In the genomic region with DNA sequence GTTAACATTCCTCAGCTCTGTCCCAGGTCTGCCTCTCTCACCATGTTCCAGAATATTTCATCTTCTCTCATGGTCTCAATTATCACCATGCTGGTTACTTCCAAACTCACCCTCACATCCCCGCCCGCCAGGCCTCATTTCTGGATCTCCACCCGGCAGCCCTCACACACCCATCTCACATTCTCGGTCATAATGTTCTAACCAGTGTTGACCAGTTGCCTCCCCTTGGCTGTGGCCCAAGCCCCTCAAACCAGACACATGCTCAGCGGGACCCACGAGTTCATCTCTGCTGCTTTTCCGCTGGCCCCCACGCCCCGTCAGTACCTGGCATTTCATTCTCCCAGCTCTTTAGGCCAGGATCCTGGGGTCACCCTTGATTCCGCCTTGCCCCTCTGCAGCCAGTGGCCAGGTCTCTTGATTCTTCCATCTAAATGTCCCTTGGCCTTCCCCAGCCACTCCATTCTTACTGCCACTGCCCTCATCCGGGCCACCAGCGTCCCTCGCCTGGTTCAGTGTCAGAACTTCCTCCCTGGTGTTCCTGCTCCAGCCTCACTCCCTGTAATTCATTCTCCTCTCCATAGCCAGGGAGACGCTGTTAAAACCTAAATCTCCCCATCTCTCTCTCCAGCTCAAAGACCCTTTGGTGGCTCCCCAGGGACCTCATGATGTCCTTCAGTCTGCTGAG, we compare ENCODE assay signal across 21 cellular contexts.
A peak's percentile ranks its signal among the peaks of the same experiment; 100 is the strongest.
DNase-seq lines count a peak whose midpoint lies in the region; ATAC-seq and TF ChIP-seq lines count a peak whose summit lies in the region.
"Had no signal": no experiment of that assay in that cellular context is flagged by ENCODE, and none has a peak within 500 bp of the region (broad histone marks: within the 10 kb centered on the region; RNA-seq: fewer than 3 reads in every experiment).

No MANE protein-coding gene starts in this region.

- no peak for ATAC-seq in stimulated activated effector memory CD8-positive, alpha-beta T cell treated with anti-CD3 and anti-CD28 coated beads, Interleukin-12 subunit alpha, Interleukin-12 subunit beta, amount 100 ng/mL, for 72 hours
- no peak for ATAC-seq in GM21737 (IDR thresholded peaks at IDR 0.05; ENCODE audit: unreplicated experiment)
- no peak for ATAC-seq in HG02610 (IDR thresholded peaks at IDR 0.05; ENCODE audit: unreplicated experiment)
- ATAC-seq: left colon, psoas muscle had no signal

- H3K27ac ChIP-seq in KOPT-K1 (ENCODE audit: low read depth, low read length, poor library complexity, severe bottlenecking) = peak overlapping the region; percentile 88
- H3K27ac ChIP-seq: neural progenitor cell, PC-9, psoas muscle, WERI-Rb-1 had no signal

- DNase-seq in T-helper 2 cell treated with Interferon-gamma antibody and Interleukin-4, amounts not matched to agents 5 μg/mL and 100 μg/mL, for 36 hours (ENCODE audit: low spot score) = no peak
- no peak for DNase-seq in T-helper 2 cell
- DNase-seq in lower leg skin (ENCODE audit: low spot score in 2 of 2) = peak; percentile 75 to 94
- no peak for DNase-seq in stimulated activated effector memory CD8-positive, alpha-beta T cell treated with anti-CD3 and anti-CD28 coated beads, Interleukin-12 subunit alpha, Interleukin-12 subunit beta, amount 100 ng/mL, for 72 hours (ENCODE audit: low spot score in 2 of 2)
- no peak for DNase-seq in stimulated activated CD4-positive, alpha-beta T cell treated with anti-CD3 and anti-CD28 coated beads, Interleukin-15, amount 100 ng/mL, for 24 hours
- DNase-seq: 8988T; activated CD4-positive, alpha-beta T cell treated with anti-CD3 and anti-CD28 coated beads, Interleukin-2, amount 50 U/mL, for 48 hours; activated T-cell treated with anti-CD3 and anti-CD28 coated beads, Interleukin-2, amount 50 U/mL, for 1 hour; left colon; NCI-H1694; NCI-H2227 treated with DMSO at 0.1 percent for 48 hours; PC-9; psoas muscle; WERI-Rb-1 had no signal

- 76 to 79% methylated on average over 14 of the region's 14 CpGs for WGBS in lower leg skin, 2 donors

- no peaks in the 10 kb centered on the region for H3K9me3 Mint-ChIP-seq in T-helper 2 cell treated with Interferon-gamma antibody and Interleukin-4, amounts not matched to agents 5 μg/mL and 100 μg/mL, for 36 hours
- H3K9me3 Mint-ChIP-seq in stimulated activated effector memory CD8-positive, alpha-beta T cell treated with anti-CD3 and anti-CD28 coated beads, Interleukin-12 subunit alpha, Interleukin-12 subunit beta, amount 100 ng/mL, for 72 hours = no peaks in the 10 kb centered on the region
- H3K9me3 Mint-ChIP-seq: neural progenitor cell had no signal

- intact Hi-C loops in lower leg skin (cut with DNase I; ENCODE audit: low total_unique reads) = no loop called here

- no peak for TF ChIP-seq CTCF in lower leg skin (IDR thresholded peaks at IDR 0.05)

- peaks cover 6% of the 10 kb centered on the region for H3K36me3 Mint-ChIP-seq in T-helper 2 cell treated with Interferon-gamma antibody and Interleukin-4, amounts not matched to agents 5 μg/mL and 100 μg/mL, for 36 hours (ENCODE audit: low read depth)
- peaks cover 19% of the 10 kb centered on the region for H3K36me3 Mint-ChIP-seq in stimulated activated effector memory CD8-positive, alpha-beta T cell treated with anti-CD3 and anti-CD28 coated beads, Interleukin-12 subunit alpha, Interleukin-12 subunit beta, amount 100 ng/mL, for 72 hours

- TF ChIP-seq POLR2A in lower leg skin (IDR thresholded peaks at IDR 0.05) = no peak

- peaks cover 52% of the 10 kb centered on the region for H3K4me1 Mint-ChIP-seq in T-helper 2 cell treated with Interferon-gamma antibody and Interleukin-4, amounts not matched to agents 5 μg/mL and 100 μg/mL, for 36 hours (ENCODE audit: low read depth)
- peaks cover 62% of the 10 kb centered on the region for H3K4me1 Mint-ChIP-seq in stimulated activated effector memory CD8-positive, alpha-beta T cell treated with anti-CD3 and anti-CD28 coated beads, Interleukin-12 subunit alpha, Interleukin-12 subunit beta, amount 100 ng/mL, for 72 hours

- no peaks in the 10 kb centered on the region for H3K36me3 ChIP-seq in KOPT-K1 (ENCODE audit: insufficient read depth, low read length)
- H3K36me3 ChIP-seq: neural progenitor cell, vagina had no signal

- H3K27me3 Mint-ChIP-seq in T-helper 2 cell treated with Interferon-gamma antibody and Interleukin-4, amounts not matched to agents 5 μg/mL and 100 μg/mL, for 36 hours (ENCODE audit: low read depth) = peaks cover 65% of the 10 kb centered on the region
- H3K27me3 Mint-ChIP-seq: activated naive CD8-positive, alpha-beta T cell had no signal

- peak overlapping the region; percentile 7 for H3K4me3 Mint-ChIP-seq in T-helper 2 cell treated with Interferon-gamma antibody and Interleukin-4, amounts not matched to agents 5 μg/mL and 100 μg/mL, for 36 hours
- H3K4me3 Mint-ChIP-seq in stimulated activated effector memory CD8-positive, alpha-beta T cell treated with anti-CD3 and anti-CD28 coated beads, Interleukin-12 subunit alpha, Interleukin-12 subunit beta, amount 100 ng/mL, for 72 hours = no peak overlapping the region
- H3K4me3 Mint-ChIP-seq: brain, neural progenitor cell had no signal

- H3K9me3 ChIP-seq in KOPT-K1 (ENCODE audit: insufficient read depth, low read length, poor library complexity, severe bottlenecking) = no peaks in the 10 kb centered on the region
- H3K9me3 ChIP-seq: psoas muscle, vagina had no signal

- H3K27ac Mint-ChIP-seq in T-helper 2 cell treated with Interferon-gamma antibody and Interleukin-4, amounts not matched to agents 5 μg/mL and 100 μg/mL, for 36 hours = no peak overlapping the region
- H3K27ac Mint-ChIP-seq in stimulated activated effector memory CD8-positive, alpha-beta T cell treated with anti-CD3 and anti-CD28 coated beads, Interleukin-12 subunit alpha, Interleukin-12 subunit beta, amount 100 ng/mL, for 72 hours = peak overlapping the region; percentile 4
- H3K27ac Mint-ChIP-seq: neural progenitor cell had no signal

- no peak overlapping the region for H3K4me3 ChIP-seq in lower leg skin (ENCODE audit: low read depth, poor library complexity, severe bottlenecking)
- H3K4me3 ChIP-seq: neural progenitor cell, PC-9, psoas muscle, vagina had no signal

Comparison
In these comparisons a context has a peak if more than half of its experiments do, and no peak if none do; other contexts are left out.
1. DNase-seq: peak in lower leg skin (2 of 2); none in T-helper 2 cell treated with Interferon-gamma antibody and Interleukin-4, amounts not matched to agents 5 μg/mL and 100 μg/mL, for 36 hours (single experiment), T-helper 2 cell (0 of 5), stimulated activated effector memory CD8-positive, alpha-beta T cell treated with anti-CD3 and anti-CD28 coated beads, Interleukin-12 subunit alpha, Interleukin-12 subunit beta, amount 100 ng/mL, for 72 hours (0 of 2) and stimulated activated CD4-positive, alpha-beta T cell treated with anti-CD3 and anti-CD28 coated beads, Interleukin-15, amount 100 ng/mL, for 24 hours (single experiment).